17 cellular contexts compared by ENCODE assay signal in the genomic region with DNA sequence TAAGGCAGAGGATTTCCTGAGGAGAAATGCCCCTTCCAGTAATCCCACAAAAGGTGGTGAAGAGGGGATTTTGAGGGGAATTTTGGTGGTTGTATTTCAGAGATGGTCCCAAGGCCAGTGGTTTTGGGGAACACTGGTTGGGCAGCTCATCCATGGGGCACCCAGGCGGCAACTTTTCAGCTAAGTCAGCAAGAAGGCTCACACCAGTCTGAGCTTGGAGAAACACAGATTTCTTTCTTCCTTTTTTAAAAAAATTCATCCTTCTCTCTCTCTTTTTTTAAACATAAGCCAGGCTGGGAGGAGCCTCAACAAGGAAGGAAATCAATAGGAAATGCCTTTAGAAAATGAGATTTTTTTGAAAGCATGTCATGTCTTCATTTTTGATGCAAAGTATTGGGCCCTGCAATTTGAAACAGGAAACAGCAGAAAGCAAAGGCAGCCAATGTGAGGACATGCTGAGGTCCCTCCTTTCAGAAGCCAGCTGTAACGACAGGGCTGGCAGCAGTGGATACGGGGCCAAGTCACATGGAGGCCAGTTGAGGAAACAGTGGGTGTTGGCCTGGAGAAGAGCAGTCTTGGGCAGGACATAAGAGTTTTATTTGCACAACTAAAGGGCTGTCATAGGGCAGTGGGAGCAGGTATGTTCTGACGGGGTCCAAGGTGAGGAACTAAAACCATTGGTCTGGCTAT.
A peak's percentile ranks its signal among the peaks of the same experiment; 100 is the strongest.
DNase-seq lines count a peak whose midpoint lies in the region; ATAC-seq, FAIRE-seq and TF ChIP-seq lines count a peak whose summit lies in the region.
"Had no signal": no experiment of that assay in that cellular context is flagged by ENCODE, and none has a peak within 500 bp of the region (broad histone marks: within the 10 kb centered on the region; RNA-seq: fewer than 3 reads in every experiment).

No MANE protein-coding gene starts in this region.

- TF ChIP-seq CTCF in GM23338 (conservative IDR thresholded peaks at IDR 0.05; ENCODE audit: low read depth in 2 of 2): no peak
- TF ChIP-seq CTCF in endothelial cell of umbilical vein (IDR thresholded peaks at IDR 0.05; ENCODE audit: extremely low read depth in 1 of 2, insufficient read depth in 1 of 2, low read depth in 1 of 2, low read length in 2 of 2): no peak
- no peak for TF ChIP-seq CTCF in right lobe of liver (IDR thresholded peaks at IDR 0.05)
- TF ChIP-seq CTCF in spleen (IDR thresholded peaks at IDR 0.05 in 8 of 11, conservative IDR thresholded peaks at IDR 0.05 in 3 of 11): no peak

- H2AFZ ChIP-seq in GM23338 (peak overlapping the region; percentile 63; the same call in 1 of the 2 replicates), endothelial cell of umbilical vein (ENCODE audit: low read depth, low read length) (peak overlapping the region; percentile 8)

- H3F3A ChIP-seq in GM23338 (replicated peaks; ENCODE audit: low read depth): no peaks in the 10 kb centered on the region

- H3K36me3 ChIP-seq in GM23338 (ENCODE audit: insufficient read depth) (no peaks in the 10 kb centered on the region), endothelial cell of umbilical vein (ENCODE audit: control insufficient read depth in 2 of 2, extremely low read depth in 1 of 2, insufficient read depth in 2 of 2, low read length in 2 of 2) (no peaks in the 10 kb centered on the region), right lobe of liver (no peaks in the 10 kb centered on the region), spleen (no peaks in the 10 kb centered on the region)
- H3K36me3 ChIP-seq in CD4-positive, alpha-beta memory T cell (ENCODE audit: insufficient read depth, low read length): no peaks in the 10 kb centered on the region

- H3K9me2 ChIP-seq in GM23338 (ENCODE audit: insufficient read depth): no peaks in the 10 kb centered on the region; the same call in 1 of the 2 replicates

- H3K4me3 ChIP-seq in GM23338 (no peak overlapping the region), endothelial cell of umbilical vein (replicated peaks in 1 of 3; ENCODE audit: insufficient read depth in 1 of 3, low read depth in 1 of 3, low read length in 3 of 3) (no peak overlapping the region), right lobe of liver (no peak overlapping the region), spleen (no peak overlapping the region)
- no peak overlapping the region for H3K4me3 ChIP-seq in CD4-positive, alpha-beta memory T cell (ENCODE audit: low read length in 2 of 2)

- BruUV-seq in endothelial cell of umbilical vein (replicated peaks; lab: Mats Ljungman, UMichigan): no TSS peak

- ATAC-seq in GM23338 (no peak), right lobe of liver (peak; percentile 90 to 95 (median 94))

- no peaks in the 10 kb centered on the region for H3K9me1 ChIP-seq in endothelial cell of umbilical vein (replicated peaks; ENCODE audit: control insufficient read depth, extremely low read depth, insufficient read depth, low read length)

- no peaks in the 10 kb centered on the region; the same call in 2 of the 3 replicates for H3K9me3 Mint-ChIP-seq in GM23338
- H3K9me3 Mint-ChIP-seq in CD4-positive, alpha-beta memory T cell: peaks cover 2 to 12% (median 4%) of the 10 kb centered on the region in 8 donors
- peaks cover 5% of the 10 kb centered on the region for H3K9me3 Mint-ChIP-seq in activated CD4-positive, alpha-beta memory T cell treated with anti-CD3 and anti-CD28 coated beads for 36 hours

- whole genome bisulfite sequencing in right lobe of liver (ENCODE audit: insufficient coverage, low coverage, low lambda C conversion rate, missing lambda C conversion rate): 26% methylated on average over 4 of the region's 4 CpGs
- 24 to 36% (median 30%) methylated on average over 4 of the region's 4 CpGs for WGBS in spleen, 5 donors

- no peak overlapping the region for H3K9ac ChIP-seq in endothelial cell of umbilical vein (replicated peaks; ENCODE audit: extremely low read depth, insufficient read depth, low read length)

- intact Hi-C loops in endothelial cell of umbilical vein (cut with micrococcal nuclease) (loop anchor here (1.0 to 2.0 kb wide), 4 partner anchors 8 to 408 kb away; no protein-coding TSS in a partner anchor), right lobe of liver (cut with DNase I) (no loop called here), spleen (cut with DNase I; ENCODE audit: low total_unique reads) (no loop called here)
- intact Hi-C loops in CD4-positive, alpha-beta memory T cell (cut with micrococcal nuclease): no loop called here
- intact Hi-C loops in activated CD4-positive, alpha-beta memory T cell treated with anti-CD3 and anti-CD28 coated beads for 36 hours (cut with micrococcal nuclease): no loop called here

- H3K27ac Mint-ChIP-seq in GM23338: no peak overlapping the region
- no peak overlapping the region for H3K27ac Mint-ChIP-seq in CD4-positive, alpha-beta memory T cell
- no peak overlapping the region for H3K27ac Mint-ChIP-seq in activated CD4-positive, alpha-beta memory T cell treated with anti-CD3 and anti-CD28 coated beads for 36 hours
- H3K27ac Mint-ChIP-seq: activated naive CD8-positive, alpha-beta T cell had no signal

- peaks cover 3% of the 10 kb centered on the region for H3K27me3 Mint-ChIP-seq in GM23338 (ENCODE audit: insufficient read depth, low read depth, poor library complexity)
- H3K27me3 Mint-ChIP-seq in CD4-positive, alpha-beta memory T cell: peaks cover 5 to 9% of the 10 kb centered on the region in 2 donors
- H3K27me3 Mint-ChIP-seq in activated CD4-positive, alpha-beta memory T cell treated with anti-CD3 and anti-CD28 coated beads for 36 hours: peaks cover 9% of the 10 kb centered on the region

- TF ChIP-seq POLR2A in endothelial cell of umbilical vein (IDR thresholded peaks at IDR 0.05; ENCODE audit: low read depth, low read length): no peak
- no peak for TF ChIP-seq POLR2A in right lobe of liver (IDR thresholded peaks at IDR 0.05)
- TF ChIP-seq POLR2A in spleen (IDR thresholded peaks at IDR 0.05): no peak

- no peak overlapping the region for H3K4me2 ChIP-seq in GM23338
- peak overlapping the region; percentile 15 for H3K4me2 ChIP-seq in endothelial cell of umbilical vein (ENCODE audit: insufficient read depth, low read length)

- CTCF ChIA-PET in endothelial cell of umbilical vein (lab: Charles Lee): no interaction called here
- CTCF ChIA-PET in CD4-positive, alpha-beta memory T cell (lab: Charles Lee; ENCODE audit: partially characterized antibody): no interaction called here
- CTCF ChIA-PET in activated CD4-positive, alpha-beta memory T cell treated with anti-CD3 and anti-CD28 coated beads for 36 hours (lab: Charles Lee): no interaction called here

- dilution Hi-C loops in endothelial cell of umbilical vein (cut with MboI; ENCODE audit: extremely low pct_ligation_motif_present, low sequenced_read_pairs): no loop called here

- H3K9me3 ChIP-seq in endothelial cell of umbilical vein (replicated peaks; ENCODE audit: control insufficient read depth, insufficient read depth, low read length): no peaks in the 10 kb centered on the region
- no peaks in the 10 kb centered on the region for H3K9me3 ChIP-seq in right lobe of liver
- H3K9me3 ChIP-seq in spleen: no peaks in the 10 kb centered on the region
- no peaks in the 10 kb centered on the region for H3K9me3 ChIP-seq in CD4-positive, alpha-beta memory T cell (ENCODE audit: control insufficient read depth in 1 of 2, low read length in 2 of 2)

- H3K27me3 ChIP-seq in GM23338 (ENCODE audit: insufficient read depth): no peaks in the 10 kb centered on the region
- peaks cover 0 to 1% of the 10 kb centered on the region in 2 experiments for H3K27me3 ChIP-seq in endothelial cell of umbilical vein (ENCODE audit: control insufficient read depth in 2 of 2, insufficient read depth in 2 of 2, low read length in 2 of 2)
- H3K27me3 ChIP-seq in right lobe of liver: no peaks in the 10 kb centered on the region
- H3K27me3 ChIP-seq in spleen (replicated peaks in 1 of 7): peaks cover 0 to 4% (median 0%) of the 10 kb centered on the region in 7 donors
- no peaks in the 10 kb centered on the region for H3K27me3 ChIP-seq in CD4-positive, alpha-beta memory T cell (ENCODE audit: insufficient read depth, low read length)

- POLR2A ChIA-PET in endothelial cell of umbilical vein (lab: Charles Lee): no interaction called here
- POLR2A ChIA-PET in CD4-positive, alpha-beta memory T cell (lab: Charles Lee; ENCODE audit: partially characterized antibody): no interaction called here
- POLR2A ChIA-PET in activated CD4-positive, alpha-beta memory T cell treated with anti-CD3 and anti-CD28 coated beads for 36 hours (lab: Charles Lee): no interaction called here

- peak; percentile 91 for FAIRE-seq in endothelial cell of umbilical vein (lab: Jason Lieb, UNC)
- FAIRE-seq: keratinocyte, TTC549 had no signal

- no peaks in the 10 kb centered on the region; the same call in 2 of the 3 replicates for H3K4me1 Mint-ChIP-seq in GM23338
- H3K4me1 Mint-ChIP-seq in CD4-positive, alpha-beta memory T cell: peaks cover 0 to 4% (median 0%) of the 10 kb centered on the region in 4 donors
- no peaks in the 10 kb centered on the region for H3K4me1 Mint-ChIP-seq in activated CD4-positive, alpha-beta memory T cell treated with anti-CD3 and anti-CD28 coated beads for 36 hours (ENCODE audit: low read depth)

- H4K20me1 ChIP-seq in GM23338 (replicated peaks; ENCODE audit: insufficient read depth) (no peaks in the 10 kb centered on the region), endothelial cell of umbilical vein (replicated peaks; ENCODE audit: control insufficient read depth, extremely low read depth, insufficient read depth, low read length) (no peaks in the 10 kb centered on the region)

- H3K4me3 Mint-ChIP-seq in GM23338: no peak overlapping the region
- H3K4me3 Mint-ChIP-seq in CD4-positive, alpha-beta memory T cell: peak overlapping the region in 1 of 8 donors; percentile 2
- no peak overlapping the region for H3K4me3 Mint-ChIP-seq in activated CD4-positive, alpha-beta memory T cell treated with anti-CD3 and anti-CD28 coated beads for 36 hours
- H3K4me3 Mint-ChIP-seq: activated naive CD8-positive, alpha-beta T cell had no signal

- no peaks in the 10 kb centered on the region for H3K79me2 ChIP-seq in GM23338 (replicated peaks; ENCODE audit: insufficient read depth)
- H3K79me2 ChIP-seq in endothelial cell of umbilical vein (ENCODE audit: control insufficient read depth, insufficient read depth, low read length): no peaks in the 10 kb centered on the region

- H3K4me1 ChIP-seq in GM23338 (ENCODE audit: insufficient read depth) (no peaks in the 10 kb centered on the region), endothelial cell of umbilical vein (ENCODE audit: control insufficient read depth, extremely low read depth, insufficient read depth, low read length) (peaks cover 10% of the 10 kb centered on the region), right lobe of liver (peaks cover 0 to 20% (median 9%) of the 10 kb centered on the region in 4 donors), spleen (peaks cover 7 to 20% (median 11%) of the 10 kb centered on the region in 6 donors)
- no peaks in the 10 kb centered on the region for H3K4me1 ChIP-seq in CD4-positive, alpha-beta memory T cell (ENCODE audit: insufficient read depth, low read length)

- no peak overlapping the region for H3K27ac ChIP-seq in GM23338 (ENCODE audit: low read depth)
- H3K27ac ChIP-seq in endothelial cell of umbilical vein (ENCODE audit: insufficient read depth, low read depth, low read length): peak overlapping the region; percentile 6
- H3K27ac ChIP-seq in right lobe of liver: peak overlapping the region in 2 of 3 donors; percentile 49 to 56
- peak overlapping the region in 7 of 8 donors; percentile 36 to 74 (median 57) for H3K27ac ChIP-seq in spleen
- H3K27ac ChIP-seq in CD4-positive, alpha-beta memory T cell (ENCODE audit: low read depth, low read length): no peak overlapping the region

- DNase-seq in GM23338 (ENCODE audit: low spot score) (no peak), endothelial cell of umbilical vein (ENCODE audit: low read depth, low spot score) (peak; percentile 86), right lobe of liver (peak; percentile 68 to 88 (median 83)), spleen (peak; percentile 83), NCI-H510A treated with DMSO at 0.1 percent for 48 hours (lab: John Stamatoyannopoulos, UW) (no peak), foreskin melanocyte (no peak)
- no peak for DNase-seq in CD4-positive, alpha-beta memory T cell
- DNase-seq in activated CD4-positive, alpha-beta memory T cell treated with anti-CD3 and anti-CD28 coated beads for 36 hours: no peak
- DNase-seq: foreskin fibroblast; GDM1; NCI-H1105 treated with DMSO at 0.1 percent for 48 hours; NCI-H526 treated with DMSO at 0.1 percent for 48 hours; SIG-M5; stimulated activated CD4-positive, alpha-beta T cell treated with anti-CD3 and anti-CD28 coated beads, Interleukin-1b, Interleukin-23, amount 100 ng/mL, for 48 hours had no signal

- no peaks in the 10 kb centered on the region for H3K36me3 Mint-ChIP-seq in GM23338 (ENCODE audit: low read depth)
- peaks cover 0 to 3% of the 10 kb centered on the region in 2 donors for H3K36me3 Mint-ChIP-seq in CD4-positive, alpha-beta memory T cell
- no peaks in the 10 kb centered on the region for H3K36me3 Mint-ChIP-seq in activated CD4-positive, alpha-beta memory T cell treated with anti-CD3 and anti-CD28 coated beads for 36 hours
- H3K36me3 Mint-ChIP-seq: activated naive CD8-positive, alpha-beta T cell had no signal

Comparison
In these comparisons a context has a peak if more than half of its experiments do, and no peak if none do; other contexts are left out.
1. DNase-seq: peak in endothelial cell of umbilical vein (single experiment), right lobe of liver (3 of 3) and spleen (single experiment); none in GM23338 (single experiment), CD4-positive, alpha-beta memory T cell (0 of 5), NCI-H510A treated with DMSO at 0.1 percent for 48 hours (single experiment), foreskin melanocyte (single experiment) and activated CD4-positive, alpha-beta memory T cell treated with anti-CD3 and anti-CD28 coated beads for 36 hours (single experiment).
2. H3K27ac ChIP-seq: peak in endothelial cell of umbilical vein (single experiment), right lobe of liver (2 of 3) and spleen (7 of 8); none in GM23338 (single experiment) and CD4-positive, alpha-beta memory T cell (single experiment).